19 cellular contexts compared by ENCODE assay signal in the genomic region with DNA sequence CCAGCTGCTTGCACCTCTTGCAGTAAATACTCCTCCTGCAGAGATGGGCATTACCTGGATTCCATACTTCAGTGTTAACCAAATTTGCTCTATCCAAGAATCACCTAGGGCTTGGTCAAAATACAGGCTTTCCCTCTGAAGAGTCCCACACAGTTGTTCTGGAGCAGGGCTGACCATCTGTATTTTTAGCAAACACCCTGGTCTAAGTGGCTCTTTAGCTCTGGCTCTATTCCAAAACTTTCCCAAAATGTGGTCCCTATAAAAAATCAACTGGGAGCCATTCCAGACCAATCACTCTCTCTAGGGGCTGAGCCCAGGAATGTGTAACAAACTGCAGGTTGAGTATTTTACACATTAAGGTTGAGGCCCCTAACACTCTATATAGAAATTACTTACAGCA.
"Had no signal": no experiment of that assay in that cellular context is flagged by ENCODE, and none has a peak within 500 bp of the region (broad histone marks: within the 10 kb centered on the region; RNA-seq: fewer than 3 reads in every experiment).

No MANE protein-coding gene starts in this region.

- H3K27me3 Mint-ChIP-seq: activated CD4-positive, alpha-beta memory T cell treated with anti-CD3 and anti-CD28 coated beads, Interleukin-2, amount 10 ng/mL, durations not matched to agents 7 days and 5 days; activated CD4-positive, alpha-beta T cell treated with anti-CD3 and anti-CD28 coated beads, Interleukin-2, amount 10 ng/mL, durations not matched to agents 24 days and 14 days had no signal

- H3K4me1 Mint-ChIP-seq: activated CD4-positive, alpha-beta memory T cell treated with anti-CD3 and anti-CD28 coated beads, Interleukin-2, amount 10 ng/mL, durations not matched to agents 7 days and 5 days; activated CD4-positive, alpha-beta T cell treated with anti-CD3 and anti-CD28 coated beads, Interleukin-2, amount 10 ng/mL, durations not matched to agents 24 days and 14 days; activated naive CD8-positive, alpha-beta T cell treated with anti-CD3 and anti-CD28 coated beads, Interleukin-2, amount 10 ng/mL, durations not matched to agents 7 days and 5 days; immature natural killer cell; memory B cell; stimulated activated memory B cell treated with anti-CD40 and anti-IgM and Interleukin-4, amounts not matched to agents 10 μg/mL and 1 μg/mL and 100 μg/mL, for 72 hours; T-helper 17 cell had no signal

- DNase-seq: activated effector memory CD4-positive, alpha-beta T cell treated with Interleukin-2 at 50 U/mL for 16 hours; activated naive CD8-positive, alpha-beta T cell treated with anti-CD3 and anti-CD28 coated beads, Interleukin-2, amount 10 ng/mL, durations not matched to agents 7 days and 5 days; effector CD4-positive, alpha-beta T cell; immature natural killer cell; occipital lobe; T-helper 17 cell; uterus had no signal

- H3K27ac Mint-ChIP-seq: activated CD4-positive, alpha-beta memory T cell treated with anti-CD3 and anti-CD28 coated beads, Interleukin-2, amount 10 ng/mL, durations not matched to agents 7 days and 5 days; activated CD4-positive, alpha-beta T cell treated with anti-CD3 and anti-CD28 coated beads, Interleukin-2, amount 10 ng/mL, durations not matched to agents 24 days and 14 days; activated naive CD4-positive, alpha-beta T cell treated with anti-CD3 and anti-CD28 coated beads for 36 hours; activated naive CD8-positive, alpha-beta T cell treated with anti-CD3 and anti-CD28 coated beads, Interleukin-2, amount 10 ng/mL, durations not matched to agents 7 days and 5 days; activated T-cell treated with anti-CD3 and anti-CD28 coated beads, Interleukin-2, amount 50 U/mL, for 72 hours; immature natural killer cell; memory B cell; nephron; stimulated activated memory B cell treated with anti-CD40 and anti-IgM and Interleukin-4, amounts not matched to agents 10 μg/mL and 1 μg/mL and 100 μg/mL, for 72 hours; T-helper 17 cell had no signal

- H3K4me3 Mint-ChIP-seq: activated CD4-positive, alpha-beta memory T cell treated with anti-CD3 and anti-CD28 coated beads, Interleukin-2, amount 10 ng/mL, durations not matched to agents 7 days and 5 days; activated CD4-positive, alpha-beta T cell treated with anti-CD3 and anti-CD28 coated beads, Interleukin-2, amount 10 ng/mL, durations not matched to agents 24 days and 14 days; activated naive CD4-positive, alpha-beta T cell treated with anti-CD3 and anti-CD28 coated beads for 36 hours; activated naive CD8-positive, alpha-beta T cell treated with anti-CD3 and anti-CD28 coated beads, Interleukin-2, amount 10 ng/mL, durations not matched to agents 7 days and 5 days; activated T-cell treated with anti-CD3 and anti-CD28 coated beads, Interleukin-2, amount 50 U/mL, for 72 hours; immature natural killer cell; memory B cell; nephron; stimulated activated memory B cell treated with anti-CD40 and anti-IgM and Interleukin-4, amounts not matched to agents 10 μg/mL and 1 μg/mL and 100 μg/mL, for 72 hours; T-helper 17 cell had no signal

- H3K9me3 Mint-ChIP-seq: activated CD4-positive, alpha-beta memory T cell treated with anti-CD3 and anti-CD28 coated beads, Interleukin-2, amount 10 ng/mL, durations not matched to agents 7 days and 5 days; activated CD4-positive, alpha-beta T cell treated with anti-CD3 and anti-CD28 coated beads, Interleukin-2, amount 10 ng/mL, durations not matched to agents 24 days and 14 days; activated naive CD4-positive, alpha-beta T cell treated with anti-CD3 and anti-CD28 coated beads for 36 hours; activated naive CD8-positive, alpha-beta T cell treated with anti-CD3 and anti-CD28 coated beads, Interleukin-2, amount 10 ng/mL, durations not matched to agents 7 days and 5 days; activated T-cell treated with anti-CD3 and anti-CD28 coated beads, Interleukin-2, amount 50 U/mL, for 72 hours; memory B cell; nephron; stimulated activated memory B cell treated with anti-CD40 and anti-IgM and Interleukin-4, amounts not matched to agents 10 μg/mL and 1 μg/mL and 100 μg/mL, for 72 hours had no signal

- H3K27me3 ChIP-seq: breast epithelium, foreskin keratinocyte, right lobe of liver, stomach, transverse colon, uterus had no signal

- H3K36me3 ChIP-seq: breast epithelium, right lobe of liver, stomach, transverse colon, uterus had no signal

- H3K4me3 ChIP-seq: breast epithelium, right lobe of liver, stomach, transverse colon, uterus had no signal

- ATAC-seq: activated T-cell treated with anti-CD3 and anti-CD28 coated beads, Interleukin-2, amount 50 U/mL, for 72 hours; stimulated activated memory B cell treated with anti-CD40 and anti-IgM and Interleukin-4, amounts not matched to agents 10 μg/mL and 1 μg/mL and 100 μg/mL, for 72 hours; T-helper 17 cell had no signal

- H3K27ac ChIP-seq: breast epithelium, foreskin keratinocyte, right lobe of liver, stomach, transverse colon, uterus had no signal

- H3K9me3 ChIP-seq: breast epithelium, right lobe of liver, stomach, transverse colon, uterus had no signal

- H3K36me3 Mint-ChIP-seq: activated naive CD8-positive, alpha-beta T cell treated with anti-CD3 and anti-CD28 coated beads, Interleukin-2, amount 10 ng/mL, durations not matched to agents 7 days and 5 days; immature natural killer cell; memory B cell; stimulated activated memory B cell treated with anti-CD40 and anti-IgM and Interleukin-4, amounts not matched to agents 10 μg/mL and 1 μg/mL and 100 μg/mL, for 72 hours had no signal

- H3K4me1 ChIP-seq: breast epithelium, foreskin keratinocyte, transverse colon, uterus had no signal
